Comparison of ENCODE assay signal across 15 cellular contexts in genomic region chr13:27463500-27463899, GRCh38.
"Had no signal": no experiment of that assay in that cellular context is flagged by ENCODE, and none has a peak within 500 bp of the region (broad histone marks: within the 10 kb centered on the region; RNA-seq: fewer than 3 reads in every experiment).

No MANE protein-coding gene starts in this region.

- DNase-seq: activated CD4-positive, alpha-beta memory T cell treated with anti-CD3 and anti-CD28 coated beads, Interleukin-2, amount 10 ng/mL, durations not matched to agents 7 days and 5 days; activated CD4-positive, alpha-beta T cell treated with anti-CD3 and anti-CD28 coated beads for 1 hour; activated effector memory CD4-positive, alpha-beta T cell treated with Interleukin-2 at 50 U/mL for 16 hours; activated naive CD8-positive, alpha-beta T cell treated with anti-CD3 and anti-CD28 coated beads for 36 hours; colonic mucosa; foreskin melanocyte; head of caudate nucleus; left lung; mesenchymal stem cell; nephron progenitor cell; ovary; stimulated activated CD4-positive, alpha-beta T cell treated with anti-CD3 and anti-CD28 coated beads, Interleukin-4, amount 100 ng/mL, for 1 hour; stimulated activated CD8-positive, alpha-beta memory T cell treated with anti-CD3 and anti-CD28 coated beads, Interleukin-4, amount 100 ng/mL, for 48 hours; tibial artery had no signal

- H3K9me3 Mint-ChIP-seq: activated CD4-positive, alpha-beta memory T cell treated with anti-CD3 and anti-CD28 coated beads, Interleukin-2, amount 10 ng/mL, durations not matched to agents 7 days and 5 days; activated naive CD8-positive, alpha-beta T cell treated with anti-CD3 and anti-CD28 coated beads for 36 hours had no signal

- H3K4me3 ChIP-seq: colonic mucosa, left lung, ovary, tibial artery, vagina had no signal

- H3K27me3 ChIP-seq: colonic mucosa, left lung, ovary, vagina had no signal

- H3K36me3 ChIP-seq: colonic mucosa, left lung, ovary, tibial artery, vagina had no signal

- ATAC-seq: left lung had no signal

- H3K27ac Mint-ChIP-seq: activated CD4-positive, alpha-beta memory T cell treated with anti-CD3 and anti-CD28 coated beads, Interleukin-2, amount 10 ng/mL, durations not matched to agents 7 days and 5 days; activated naive CD8-positive, alpha-beta T cell treated with anti-CD3 and anti-CD28 coated beads for 36 hours; nephron progenitor cell had no signal

- H3K27ac ChIP-seq: colonic mucosa, left lung, ovary, tibial artery, vagina had no signal

- H3K27me3 Mint-ChIP-seq: activated naive CD8-positive, alpha-beta T cell treated with anti-CD3 and anti-CD28 coated beads for 36 hours had no signal

- H3K4me3 Mint-ChIP-seq: activated CD4-positive, alpha-beta memory T cell treated with anti-CD3 and anti-CD28 coated beads, Interleukin-2, amount 10 ng/mL, durations not matched to agents 7 days and 5 days; activated naive CD8-positive, alpha-beta T cell treated with anti-CD3 and anti-CD28 coated beads for 36 hours; nephron progenitor cell had no signal

- H3K4me1 ChIP-seq: colonic mucosa, tibial artery, vagina had no signal

- H3K36me3 Mint-ChIP-seq: activated naive CD8-positive, alpha-beta T cell treated with anti-CD3 and anti-CD28 coated beads for 36 hours had no signal

- H3K9me3 ChIP-seq: colonic mucosa, left lung, ovary, tibial artery, vagina had no signal
